In the genomic region with DNA sequence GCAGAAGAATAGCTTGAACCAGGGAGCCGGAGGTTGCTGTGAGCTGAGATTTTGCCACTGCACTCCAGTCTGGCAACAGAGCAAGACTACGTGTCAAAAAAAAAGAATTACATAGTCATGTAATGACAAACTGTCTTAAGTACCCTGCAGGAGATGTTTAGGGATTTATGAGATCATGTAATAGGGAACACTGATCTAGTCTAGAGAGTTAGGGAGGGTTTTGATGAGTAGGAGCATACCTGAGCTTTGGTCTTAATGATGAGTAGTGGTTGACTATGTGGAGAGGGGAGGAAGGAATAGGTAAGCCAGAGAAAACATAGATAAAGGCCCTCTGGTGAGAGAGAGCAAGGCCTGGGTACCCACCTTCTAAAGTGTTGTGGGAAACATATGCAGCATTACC, we compare ENCODE assay signal across 38 cellular contexts.
"Had no signal": no experiment of that assay in that cellular context is flagged by ENCODE, and none has a peak within 500 bp of the region (broad histone marks: within the 10 kb centered on the region; RNA-seq: fewer than 3 reads in every experiment).

No MANE protein-coding gene starts in this region.

- H3K4me1 ChIP-seq: breast epithelium had no signal

- H3K4me3 Mint-ChIP-seq: activated B cell treated with CpG ODN at 0.5 μM for 24 hours; activated CD4-positive, alpha-beta memory T cell treated with anti-CD3 and anti-CD28 coated beads for 36 hours; activated CD4-positive, alpha-beta T cell treated with anti-CD3 and anti-CD28 coated beads, Interleukin-2, amount 10 ng/mL, durations not matched to agents 24 days and 14 days; activated CD8-positive, alpha-beta T cell treated with anti-CD3 and anti-CD28 coated beads for 36 hours; activated naive CD4-positive, alpha-beta T cell treated with anti-CD3 and anti-CD28 coated beads for 36 hours; activated naive CD8-positive, alpha-beta T cell treated with anti-CD3 and anti-CD28 coated beads for 36 hours; activated T-cell treated with anti-CD3 and anti-CD28 coated beads, Interleukin-2, amount 50 U/mL, for 4 hours; activated T-cell treated with anti-CD3 and anti-CD28 coated beads, Interleukin-2, amount 50 U/mL, for 72 hours; activated T-helper 1 cell treated with anti-CD3 and anti-CD28 coated beads, Interleukin-12 subunit alpha, Interleukin-12 subunit beta, Interleukin-2, Interleukin-4 antibody, amounts not matched to agents 30 ng/mL and 10 ng/mL and 1 ng/mL, durations not matched to agents 14 hours and 24 hours and 36 hours; activated T-helper 17 cell treated with anti-CD3 and anti-CD28 coated beads, Interleukin-2, amount 50 U/mL, for 72 hours; T-helper 1 cell treated with Interleukin-12 subunit alpha and Interleukin-12 subunit beta and Interleukin-4 antibody, amounts not matched to agents 30 μg/mL and 1 μg/mL, for 36 hours; T-helper 2 cell treated with Interferon-gamma antibody and Interleukin-4, amounts not matched to agents 5 μg/mL and 100 μg/mL, for 36 hours had no signal

- H3K27ac Mint-ChIP-seq: activated B cell treated with CpG ODN at 0.5 μM for 24 hours; activated CD4-positive, alpha-beta memory T cell treated with anti-CD3 and anti-CD28 coated beads for 36 hours; activated CD4-positive, alpha-beta T cell treated with anti-CD3 and anti-CD28 coated beads, Interleukin-2, amount 10 ng/mL, durations not matched to agents 24 days and 14 days; activated CD8-positive, alpha-beta T cell treated with anti-CD3 and anti-CD28 coated beads for 36 hours; activated naive CD4-positive, alpha-beta T cell treated with anti-CD3 and anti-CD28 coated beads for 36 hours; activated naive CD4-positive, alpha-beta T cell treated with anti-CD3 and anti-CD28 coated beads, Interleukin-2, amount 50 U/mL, for 72 hours; activated naive CD8-positive, alpha-beta T cell treated with anti-CD3 and anti-CD28 coated beads for 36 hours; activated T-cell treated with anti-CD3 and anti-CD28 coated beads, Interleukin-2, amount 50 U/mL, for 72 hours; activated T-helper 1 cell treated with anti-CD3 and anti-CD28 coated beads, Interleukin-12 subunit alpha, Interleukin-12 subunit beta, Interleukin-2, Interleukin-4 antibody, amounts not matched to agents 30 ng/mL and 10 ng/mL and 1 ng/mL, durations not matched to agents 14 hours and 24 hours and 36 hours; activated T-helper 17 cell treated with anti-CD3 and anti-CD28 coated beads, Interleukin-2, amount 50 U/mL, for 72 hours; T-helper 1 cell treated with Interleukin-12 subunit alpha and Interleukin-12 subunit beta and Interleukin-4 antibody, amounts not matched to agents 30 μg/mL and 1 μg/mL, for 36 hours; T-helper 2 cell treated with Interferon-gamma antibody and Interleukin-4, amounts not matched to agents 5 μg/mL and 100 μg/mL, for 36 hours had no signal

- H3K4me1 Mint-ChIP-seq: activated B cell treated with CpG ODN at 0.5 μM for 24 hours; activated CD4-positive, alpha-beta T cell treated with anti-CD3 and anti-CD28 coated beads, Interleukin-2, amount 10 ng/mL, durations not matched to agents 24 days and 14 days; activated T-helper 17 cell treated with anti-CD3 and anti-CD28 coated beads, Interleukin-2, amount 50 U/mL, for 72 hours had no signal

- H3K36me3 Mint-ChIP-seq: activated CD4-positive, alpha-beta memory T cell treated with anti-CD3 and anti-CD28 coated beads for 36 hours; activated naive CD4-positive, alpha-beta T cell treated with anti-CD3 and anti-CD28 coated beads, Interleukin-2, amount 50 U/mL, for 72 hours; activated naive CD8-positive, alpha-beta T cell treated with anti-CD3 and anti-CD28 coated beads for 36 hours had no signal

- H3K27me3 ChIP-seq: adrenal gland, body of pancreas, brain microvascular endothelial cell, breast epithelium, cardiac muscle cell had no signal

- H3K9me3 ChIP-seq: adrenal gland, body of pancreas, breast epithelium had no signal

- H3K36me3 ChIP-seq: adrenal gland, brain microvascular endothelial cell, breast epithelium, cardiac muscle cell had no signal

- H3K27ac ChIP-seq: adrenal gland, body of pancreas, brain microvascular endothelial cell, breast epithelium, cardiac muscle cell, VCaP had no signal

- DNase-seq: activated B cell treated with CpG ODN at 0.5 μM for 24 hours; activated CD4-positive, alpha-beta memory T cell treated with anti-CD3 and anti-CD28 coated beads for 36 hours; activated CD4-positive, alpha-beta T cell treated with anti-CD3 and anti-CD28 coated beads for 4 hours; activated CD4-positive, alpha-beta T cell treated with anti-CD3 and anti-CD28 coated beads, Interleukin-2, amount 10 ng/mL, durations not matched to agents 24 days and 14 days; activated CD4-positive, alpha-beta T cell treated with anti-CD3 and anti-CD28 coated beads, Interleukin-2, amount 50 U/mL, for 1 hour; activated CD4-positive, alpha-beta T cell treated with anti-CD3 and anti-CD28 coated beads, Interleukin-2, amount 50 U/mL, for 4 hours; activated CD4-positive, CD25-positive, alpha-beta regulatory T cell treated with anti-CD3 and anti-CD28 coated beads, Interleukin-2, amount 50 U/mL, for 72 hours; activated CD8-positive, alpha-beta memory T cell treated with anti-CD3 and anti-CD28 coated beads, Interleukin-2, amount 50 U/mL, for 4 hours; activated CD8-positive, alpha-beta T cell treated with anti-CD3 and anti-CD28 coated beads for 36 hours; activated effector memory CD4-positive, alpha-beta T cell treated with anti-CD3 and anti-CD28 coated beads, Interleukin-2, amount 50 U/mL, for 16 hours; activated gamma-delta T cell treated with Interleukin-2 at 50 U/mL for 16 hours; activated naive CD4-positive, alpha-beta T cell; activated naive CD4-positive, alpha-beta T cell treated with anti-CD3 and anti-CD28 coated beads for 36 hours; activated naive CD4-positive, alpha-beta T cell treated with anti-CD3 and anti-CD28 coated beads, Interleukin-2, amount 50 U/mL, for 16 hours; activated naive CD8-positive, alpha-beta T cell treated with anti-CD3 and anti-CD28 coated beads for 36 hours; activated T-cell treated with anti-CD3 and anti-CD28 coated beads for 4 hours; activated T-cell treated with anti-CD3 and anti-CD28 coated beads, Interleukin-2, amount 50 U/mL, for 1 hour; activated T-cell treated with anti-CD3 and anti-CD28 coated beads, Interleukin-2, amount 50 U/mL, for 4 hours; activated T-cell treated with anti-CD3 and anti-CD28 coated beads, Interleukin-2, amount 50 U/mL, for 72 hours; adrenal gland; amniotic stem cell; aorta; body of pancreas; brain microvascular endothelial cell; central memory CD4-positive, alpha-beta T cell; T-helper 1 cell; T-helper 2 cell; T-helper 9 cell had no signal

- H3K9me3 Mint-ChIP-seq: activated B cell treated with CpG ODN at 0.5 μM for 24 hours; activated CD4-positive, alpha-beta memory T cell treated with anti-CD3 and anti-CD28 coated beads for 36 hours; activated CD4-positive, alpha-beta T cell treated with anti-CD3 and anti-CD28 coated beads, Interleukin-2, amount 10 ng/mL, durations not matched to agents 24 days and 14 days; activated CD8-positive, alpha-beta T cell treated with anti-CD3 and anti-CD28 coated beads for 36 hours; activated naive CD4-positive, alpha-beta T cell treated with anti-CD3 and anti-CD28 coated beads for 36 hours; activated naive CD4-positive, alpha-beta T cell treated with anti-CD3 and anti-CD28 coated beads, Interleukin-2, amount 50 U/mL, for 72 hours; activated naive CD8-positive, alpha-beta T cell treated with anti-CD3 and anti-CD28 coated beads for 36 hours; activated T-cell treated with anti-CD3 and anti-CD28 coated beads, Interleukin-2, amount 50 U/mL, for 4 hours; activated T-cell treated with anti-CD3 and anti-CD28 coated beads, Interleukin-2, amount 50 U/mL, for 72 hours; activated T-helper 1 cell treated with anti-CD3 and anti-CD28 coated beads, Interleukin-12 subunit alpha, Interleukin-12 subunit beta, Interleukin-2, Interleukin-4 antibody, amounts not matched to agents 30 ng/mL and 10 ng/mL and 1 ng/mL, durations not matched to agents 14 hours and 24 hours and 36 hours; activated T-helper 17 cell treated with anti-CD3 and anti-CD28 coated beads, Interleukin-2, amount 50 U/mL, for 72 hours; T-helper 1 cell treated with Interleukin-12 subunit alpha and Interleukin-12 subunit beta and Interleukin-4 antibody, amounts not matched to agents 30 μg/mL and 1 μg/mL, for 36 hours; T-helper 2 cell treated with Interferon-gamma antibody and Interleukin-4, amounts not matched to agents 5 μg/mL and 100 μg/mL, for 36 hours had no signal

- ATAC-seq: activated CD8-positive, alpha-beta T cell treated with anti-CD3 and anti-CD28 coated beads for 36 hours; activated naive CD4-positive, alpha-beta T cell treated with anti-CD3 and anti-CD28 coated beads, Interleukin-2, amount 50 U/mL, for 72 hours; activated T-cell treated with anti-CD3 and anti-CD28 coated beads, Interleukin-2, amount 50 U/mL, for 4 hours; activated T-cell treated with anti-CD3 and anti-CD28 coated beads, Interleukin-2, amount 50 U/mL, for 72 hours; activated T-helper 17 cell treated with anti-CD3 and anti-CD28 coated beads, Interleukin-2, amount 50 U/mL, for 72 hours; body of pancreas had no signal

- FAIRE-seq: astrocyte, TTC549 had no signal

- H3K4me3 ChIP-seq: adrenal gland, body of pancreas, breast epithelium, cardiac muscle cell had no signal

- H3K27me3 Mint-ChIP-seq: activated B cell treated with CpG ODN at 0.5 μM for 24 hours; activated CD4-positive, alpha-beta memory T cell treated with anti-CD3 and anti-CD28 coated beads for 36 hours; activated CD8-positive, alpha-beta T cell treated with anti-CD3 and anti-CD28 coated beads for 36 hours; activated naive CD8-positive, alpha-beta T cell treated with anti-CD3 and anti-CD28 coated beads for 36 hours; activated T-helper 17 cell treated with anti-CD3 and anti-CD28 coated beads, Interleukin-2, amount 50 U/mL, for 72 hours had no signal
